In the genomic region with DNA sequence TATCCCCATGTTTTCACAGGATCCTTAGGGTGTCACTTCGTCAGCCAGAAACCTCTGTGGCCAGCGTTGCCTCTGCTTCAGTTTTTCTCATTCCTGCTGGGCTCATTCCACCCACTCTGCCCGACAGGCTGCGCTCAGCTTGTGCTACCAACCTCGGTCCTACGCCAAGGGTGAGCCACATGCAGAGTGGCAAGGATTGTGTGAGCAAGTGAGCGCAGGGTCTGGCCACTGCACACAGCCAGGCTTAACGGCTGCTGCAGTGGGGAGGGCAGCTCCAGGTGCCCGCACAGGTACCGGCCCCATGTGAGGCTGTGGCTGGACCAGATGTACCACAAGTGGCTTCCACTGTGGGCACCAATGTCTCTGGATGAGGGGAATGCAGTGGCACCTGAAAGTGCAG, we compare ENCODE assay signal across 38 cellular contexts.
"Had no signal": no experiment of that assay in that cellular context is flagged by ENCODE, and none has a peak within 500 bp of the region (broad histone marks: within the 10 kb centered on the region; RNA-seq: fewer than 3 reads in every experiment).

No MANE protein-coding gene starts in this region.

- H3K4me3 ChIP-seq: adrenal gland, ascending aorta, body of pancreas, breast epithelium, cardiac muscle cell had no signal

- FAIRE-seq: astrocyte, bronchial epithelial cell had no signal

- H3K27me3 ChIP-seq: adrenal gland, ascending aorta, body of pancreas, brain microvascular endothelial cell, breast epithelium, cardiac muscle cell had no signal

- H3K4me1 ChIP-seq: adrenal gland, ascending aorta, body of pancreas, breast epithelium had no signal

- H3K27ac ChIP-seq: adrenal gland, ascending aorta, body of pancreas, brain microvascular endothelial cell, breast epithelium, cardiac muscle cell had no signal

- H3K4me1 Mint-ChIP-seq: activated naive CD4-positive, alpha-beta T cell treated with anti-CD3 and anti-CD28 coated beads, Interleukin-2, amount 10 ng/mL, durations not matched to agents 7 days and 5 days; activated naive CD4-positive, alpha-beta T cell treated with anti-CD3 and anti-CD28 coated beads, Interleukin-2, amount 50 U/mL, for 24 hours; activated naive CD8-positive, alpha-beta T cell treated with anti-CD3 and anti-CD28 coated beads for 36 hours; activated naive CD8-positive, alpha-beta T cell treated with anti-CD3 and anti-CD28 coated beads, Interleukin-2, amount 10 ng/mL, durations not matched to agents 7 days and 5 days; activated naive CD8-positive, alpha-beta T cell treated with anti-CD3 and anti-CD28 coated beads, Interleukin-2, amount 50 U/mL, for 24 hours; activated T-helper 17 cell treated with anti-CD3 and anti-CD28 coated beads, Interleukin-2, amount 50 U/mL, for 72 hours; central memory CD8-positive, alpha-beta T cell had no signal

- H3K9me3 Mint-ChIP-seq: activated naive CD4-positive, alpha-beta T cell treated with anti-CD3 and anti-CD28 coated beads, Interleukin-2, amount 10 ng/mL, durations not matched to agents 7 days and 5 days; activated naive CD8-positive, alpha-beta T cell treated with anti-CD3 and anti-CD28 coated beads for 36 hours; activated T-cell treated with anti-CD3 and anti-CD28 coated beads, Interleukin-2, amount 50 U/mL, for 24 hours; activated T-cell treated with anti-CD3 and anti-CD28 coated beads, Interleukin-2, amount 50 U/mL, for 72 hours; activated T-helper 1 cell treated with anti-CD3 and anti-CD28 coated beads, Interleukin-12 subunit alpha, Interleukin-12 subunit beta, Interleukin-2, Interleukin-4 antibody, amounts not matched to agents 30 ng/mL and 10 ng/mL and 1 ng/mL, durations not matched to agents 14 hours and 24 hours and 36 hours; activated T-helper 2 cell treated with anti-CD3 and anti-CD28 coated beads, Interferon-gamma antibody, Interleukin-2, Interleukin-4, amounts not matched to agents 10 μg/mL and 5 μg/mL and 100 μg/mL, durations not matched to agents 14 hours and 24 hours and 36 hours; central memory CD8-positive, alpha-beta T cell had no signal

- DNase-seq: activated effector memory CD4-positive, alpha-beta T cell treated with anti-CD3 and anti-CD28 coated beads, Interleukin-2, amount 50 U/mL, for 16 hours; activated effector memory CD4-positive, alpha-beta T cell treated with Interleukin-2 at 50 U/mL for 16 hours; activated gamma-delta T cell; activated gamma-delta T cell treated with Interleukin-2 at 50 U/mL for 16 hours; activated naive CD4-positive, alpha-beta T cell; activated naive CD4-positive, alpha-beta T cell treated with anti-CD3 and anti-CD28 coated beads, Interleukin-2, amount 10 ng/mL, durations not matched to agents 7 days and 5 days; activated naive CD4-positive, alpha-beta T cell treated with anti-CD3 and anti-CD28 coated beads, Interleukin-2, amount 50 U/mL, for 16 hours; activated naive CD4-positive, alpha-beta T cell treated with Interleukin-2 at 50 U/mL for 16 hours; activated naive CD8-positive, alpha-beta T cell treated with anti-CD3 and anti-CD28 coated beads for 36 hours; activated naive CD8-positive, alpha-beta T cell treated with anti-CD3 and anti-CD28 coated beads, Interleukin-2, amount 10 ng/mL, durations not matched to agents 7 days and 5 days; activated naive CD8-positive, alpha-beta T cell treated with anti-CD3 and anti-CD28 coated beads, Interleukin-2, amount 50 U/mL, for 24 hours; activated T-cell treated with anti-CD3 and anti-CD28 coated beads, Interleukin-2, amount 50 U/mL, for 24 hours; activated T-cell treated with anti-CD3 and anti-CD28 coated beads, Interleukin-2, amount 50 U/mL, for 4 hours; activated T-cell treated with anti-CD3 and anti-CD28 coated beads, Interleukin-2, amount 50 U/mL, for 48 hours; activated T-cell treated with anti-CD3 and anti-CD28 coated beads, Interleukin-2, amount 50 U/mL, for 72 hours; adrenal gland; amniotic stem cell; amygdala; anterior cingulate cortex; aorta; body of pancreas; brain microvascular endothelial cell; caudate nucleus; central memory CD4-positive, alpha-beta T cell; cerebellar nuclear complex had no signal

- ATAC-seq: activated naive CD4-positive, alpha-beta T cell treated with anti-CD3 and anti-CD28 coated beads, Interleukin-2, amount 50 U/mL, for 72 hours; activated naive CD8-positive, alpha-beta T cell treated with anti-CD3 and anti-CD28 coated beads, Interleukin-2, amount 50 U/mL, for 24 hours; activated T-cell treated with anti-CD3 and anti-CD28 coated beads, Interleukin-2, amount 50 U/mL, for 4 hours; activated T-cell treated with anti-CD3 and anti-CD28 coated beads, Interleukin-2, amount 50 U/mL, for 72 hours; activated T-helper 17 cell treated with anti-CD3 and anti-CD28 coated beads, Interleukin-2, amount 50 U/mL, for 72 hours; body of pancreas had no signal

- H3K36me3 Mint-ChIP-seq: activated naive CD4-positive, alpha-beta T cell treated with anti-CD3 and anti-CD28 coated beads, Interleukin-2, amount 10 ng/mL, durations not matched to agents 7 days and 5 days; activated naive CD4-positive, alpha-beta T cell treated with anti-CD3 and anti-CD28 coated beads, Interleukin-2, amount 50 U/mL, for 24 hours; activated naive CD4-positive, alpha-beta T cell treated with anti-CD3 and anti-CD28 coated beads, Interleukin-2, amount 50 U/mL, for 72 hours; activated naive CD8-positive, alpha-beta T cell; activated naive CD8-positive, alpha-beta T cell treated with anti-CD3 and anti-CD28 coated beads for 36 hours; activated naive CD8-positive, alpha-beta T cell treated with anti-CD3 and anti-CD28 coated beads, Interleukin-2, amount 10 ng/mL, durations not matched to agents 7 days and 5 days had no signal

- H3K27me3 Mint-ChIP-seq: activated naive CD4-positive, alpha-beta T cell treated with anti-CD3 and anti-CD28 coated beads, Interleukin-2, amount 10 ng/mL, durations not matched to agents 7 days and 5 days; activated naive CD4-positive, alpha-beta T cell treated with anti-CD3 and anti-CD28 coated beads, Interleukin-2, amount 50 U/mL, for 24 hours; activated naive CD8-positive, alpha-beta T cell; activated naive CD8-positive, alpha-beta T cell treated with anti-CD3 and anti-CD28 coated beads for 36 hours; activated naive CD8-positive, alpha-beta T cell treated with anti-CD3 and anti-CD28 coated beads, Interleukin-2, amount 50 U/mL, for 24 hours; activated T-cell treated with anti-CD3 and anti-CD28 coated beads, Interleukin-2, amount 50 U/mL, for 24 hours; activated T-helper 17 cell treated with anti-CD3 and anti-CD28 coated beads, Interleukin-2, amount 50 U/mL, for 72 hours; central memory CD8-positive, alpha-beta T cell had no signal

- H3K9me3 ChIP-seq: adrenal gland, body of pancreas had no signal

- H3K36me3 ChIP-seq: adrenal gland, ascending aorta, brain microvascular endothelial cell, breast epithelium, cardiac muscle cell had no signal

- H3K27ac Mint-ChIP-seq: activated naive CD4-positive, alpha-beta T cell treated with anti-CD3 and anti-CD28 coated beads, Interleukin-2, amount 10 ng/mL, durations not matched to agents 7 days and 5 days; activated naive CD4-positive, alpha-beta T cell treated with anti-CD3 and anti-CD28 coated beads, Interleukin-2, amount 50 U/mL, for 24 hours; activated naive CD4-positive, alpha-beta T cell treated with anti-CD3 and anti-CD28 coated beads, Interleukin-2, amount 50 U/mL, for 72 hours; activated naive CD8-positive, alpha-beta T cell; activated naive CD8-positive, alpha-beta T cell treated with anti-CD3 and anti-CD28 coated beads for 36 hours; activated naive CD8-positive, alpha-beta T cell treated with anti-CD3 and anti-CD28 coated beads, Interleukin-2, amount 10 ng/mL, durations not matched to agents 7 days and 5 days; activated naive CD8-positive, alpha-beta T cell treated with anti-CD3 and anti-CD28 coated beads, Interleukin-2, amount 50 U/mL, for 24 hours; activated T-cell treated with anti-CD3 and anti-CD28 coated beads, Interleukin-2, amount 50 U/mL, for 24 hours; activated T-cell treated with anti-CD3 and anti-CD28 coated beads, Interleukin-2, amount 50 U/mL, for 72 hours; activated T-helper 1 cell treated with anti-CD3 and anti-CD28 coated beads, Interleukin-12 subunit alpha, Interleukin-12 subunit beta, Interleukin-2, Interleukin-4 antibody, amounts not matched to agents 30 ng/mL and 10 ng/mL and 1 ng/mL, durations not matched to agents 14 hours and 24 hours and 36 hours; activated T-helper 17 cell treated with anti-CD3 and anti-CD28 coated beads, Interleukin-2, amount 50 U/mL, for 72 hours; activated T-helper 2 cell treated with anti-CD3 and anti-CD28 coated beads, Interferon-gamma antibody, Interleukin-2, Interleukin-4, amounts not matched to agents 10 μg/mL and 5 μg/mL and 100 μg/mL, durations not matched to agents 14 hours and 24 hours and 36 hours; brain had no signal

- H3K4me3 Mint-ChIP-seq: activated naive CD4-positive, alpha-beta T cell treated with anti-CD3 and anti-CD28 coated beads, Interleukin-2, amount 10 ng/mL, durations not matched to agents 7 days and 5 days; activated naive CD4-positive, alpha-beta T cell treated with anti-CD3 and anti-CD28 coated beads, Interleukin-2, amount 50 U/mL, for 24 hours; activated naive CD8-positive, alpha-beta T cell; activated naive CD8-positive, alpha-beta T cell treated with anti-CD3 and anti-CD28 coated beads for 36 hours; activated naive CD8-positive, alpha-beta T cell treated with anti-CD3 and anti-CD28 coated beads, Interleukin-2, amount 10 ng/mL, durations not matched to agents 7 days and 5 days; activated naive CD8-positive, alpha-beta T cell treated with anti-CD3 and anti-CD28 coated beads, Interleukin-2, amount 50 U/mL, for 24 hours; activated T-cell treated with anti-CD3 and anti-CD28 coated beads, Interleukin-2, amount 50 U/mL, for 24 hours; activated T-cell treated with anti-CD3 and anti-CD28 coated beads, Interleukin-2, amount 50 U/mL, for 4 hours; activated T-cell treated with anti-CD3 and anti-CD28 coated beads, Interleukin-2, amount 50 U/mL, for 72 hours; activated T-helper 1 cell treated with anti-CD3 and anti-CD28 coated beads, Interleukin-12 subunit alpha, Interleukin-12 subunit beta, Interleukin-2, Interleukin-4 antibody, amounts not matched to agents 30 ng/mL and 10 ng/mL and 1 ng/mL, durations not matched to agents 14 hours and 24 hours and 36 hours; activated T-helper 17 cell treated with anti-CD3 and anti-CD28 coated beads, Interleukin-2, amount 50 U/mL, for 72 hours; brain; central memory CD8-positive, alpha-beta T cell had no signal
